ENCODE assay signal across 1 cellular context in genomic region chr14:64939817-64940190, GRCh38.
TF ChIP-seq lines count a peak whose summit lies in the region.

No MANE protein-coding gene starts in this region.

TF ChIP-seq in A549, 52 proteins besides CTCF, POLR2A, EP300 and RAD21 (continued from another document):
- TF ChIP-seq E2F6 (IDR thresholded peaks at IDR 0.05; ENCODE audit: borderline replicate concordance, low read depth) (no peak), EHMT2 (IDR thresholded peaks at IDR 0.05; ENCODE audit: low read depth) (no peak), SREBF2 (IDR thresholded peaks at IDR 0.05) (no peak), PBX3 (IDR thresholded peaks at IDR 0.05) (no peak), BCL3 (IDR thresholded peaks at IDR 0.05) (no peak), PHF8 (IDR thresholded peaks at IDR 0.05; ENCODE audit: borderline replicate concordance, low read depth) (no peak), RCOR1 (IDR thresholded peaks at IDR 0.05; ENCODE audit: low read depth, low read length) (no peak), HOXB5 (CRISPR knock-in tag; IDR thresholded peaks at IDR 0.05) (no peak), USF2 (IDR thresholded peaks at IDR 0.05) (no peak), KDM1A (IDR thresholded peaks at IDR 0.05; ENCODE audit: low read depth) (no peak)
